Comparison of ENCODE assay signal across 8 cellular contexts in genomic region chr1:24830680-24831272, GRCh38.
A peak's percentile ranks its signal among the peaks of the same experiment; 100 is the strongest.
DNase-seq lines count a peak whose midpoint lies in the region; ATAC-seq, FAIRE-seq and TF ChIP-seq lines count a peak whose summit lies in the region.

No MANE protein-coding gene starts in this region.

- intact Hi-C loops in activated B cell treated with CpG ODN at 0.5 μM for 24 hours (cut with micrococcal nuclease): loop anchor here (2.0 to 5.0 kb wide), 4 partner anchors 82 to 628 kb away; no protein-coding TSS in a partner anchor
- intact Hi-C loops in heart right ventricle (cut with DNase I): loop anchor here in 9 of 10 donors (2.0 kb wide), 3 partner anchors 82 to 142 kb away; partner anchors contain the start of gene CLIC4 (in 1 of the 9)
- intact Hi-C loops in gastrocnemius medialis (cut with DNase I; ENCODE audit: low total_unique reads): loop anchor here (2.0 kb wide), 2 partner anchors 86 to 142 kb away; partner anchors contain the start of gene CLIC4

- ATAC-seq in activated B cell treated with CpG ODN at 0.5 μM for 24 hours (ENCODE audit: low read depth) (peak; percentile 74), heart right ventricle (peak in 7 of 8 donors; percentile 72 to 85 (median 77)), gastrocnemius medialis (peak in 1 of 2 donors; percentile 60), GM18520 (IDR thresholded peaks at IDR 0.05; ENCODE audit: unreplicated experiment) (no peak)

- H3K27ac ChIP-seq in heart right ventricle (peak overlapping the region in 1 of 10 donors; percentile 23), gastrocnemius medialis (no peak overlapping the region)

- TF ChIP-seq CTCF in activated B cell treated with CpG ODN at 0.5 μM for 24 hours (IDR thresholded peaks at IDR 0.05): peak; percentile 51
- peak; percentile 75 to 95 (median 81) for TF ChIP-seq CTCF in heart right ventricle (IDR thresholded peaks at IDR 0.05)
- TF ChIP-seq CTCF in gastrocnemius medialis (IDR thresholded peaks at IDR 0.05 in 4 of 5, conservative IDR thresholded peaks at IDR 0.05 in 1 of 5): peak; percentile 52 to 89 (median 82)

- TF ChIP-seq POLR2A in GM12891 (IDR thresholded peaks at IDR 0.05; ENCODE audit: low read depth, low read length) (no peak), gastrocnemius medialis (IDR thresholded peaks at IDR 0.05) (no peak)

- H3K27me3 ChIP-seq in heart right ventricle (no peaks in the 10 kb centered on the region), gastrocnemius medialis (no peaks in the 10 kb centered on the region)

- no peaks in the 10 kb centered on the region for H3K27me3 Mint-ChIP-seq in activated B cell treated with CpG ODN at 0.5 μM for 24 hours

- in situ Hi-C loops in ACHN (cut with HindIII; ENCODE audit: low pct_ligation_motif_present, low pct_unique_long_range_greater_than_20kb, low sequenced_read_pairs) (no loop called here), gastrocnemius medialis (cut with MboI; ENCODE audit: low sequenced_read_pairs in 4 of 4) (no loop called here)

- CTCF ChIA-PET in activated B cell treated with CpG ODN at 0.5 μM for 24 hours (lab: Charles Lee): interaction anchor here (0.6 to 5.9 kb wide), 37 partner anchors 9 to 680 kb away, joined by 3 to 278 read pairs (median 4); partner anchors contain the start of gene CLIC4

- H3K4me1 Mint-ChIP-seq in activated B cell treated with CpG ODN at 0.5 μM for 24 hours: peaks cover 46% of the 10 kb centered on the region

- H3K36me3 Mint-ChIP-seq in activated B cell treated with CpG ODN at 0.5 μM for 24 hours (ENCODE audit: low read depth): peaks cover 37% of the 10 kb centered on the region

- H3K9me3 ChIP-seq in heart right ventricle (no peaks in the 10 kb centered on the region), gastrocnemius medialis (no peaks in the 10 kb centered on the region)

- H3K4me3 ChIP-seq in heart right ventricle: no peak overlapping the region
- H3K4me3 ChIP-seq in gastrocnemius medialis: no peak overlapping the region

- POLR2A ChIA-PET in activated B cell treated with CpG ODN at 0.5 μM for 24 hours (lab: Charles Lee): interaction anchor here (0.5 to 1.0 kb wide), 5 partner anchors 25 to 142 kb away, joined by 3 to 8 read pairs (median 5); no protein-coding TSS in a partner anchor

- peaks cover 0 to 13% (median 0%) of the 10 kb centered on the region in 9 donors for H3K36me3 ChIP-seq in heart right ventricle
- H3K36me3 ChIP-seq in gastrocnemius medialis: no peaks in the 10 kb centered on the region

- no peaks in the 10 kb centered on the region for H3K9me3 Mint-ChIP-seq in activated B cell treated with CpG ODN at 0.5 μM for 24 hours

- WGBS in heart right ventricle, 2 donors: 55 to 60% methylated on average over 3 of the region's 3 CpGs

- H3K4me3 Mint-ChIP-seq in activated B cell treated with CpG ODN at 0.5 μM for 24 hours: no peak overlapping the region

- no peak overlapping the region for H3K27ac Mint-ChIP-seq in activated B cell treated with CpG ODN at 0.5 μM for 24 hours

- DNase-seq in ACHN: peak; percentile 68
- no peak for DNase-seq in GM12891 (ENCODE audit: insufficient read length, low spot score)
- DNase-seq in NCI-H2029 (lab: John Stamatoyannopoulos, UW): peak; percentile 37
- DNase-seq in activated B cell treated with CpG ODN at 0.5 μM for 24 hours: no peak
- DNase-seq in heart right ventricle: peak in 1 of 2 donors; percentile 19
- DNase-seq in gastrocnemius medialis: no peak
- no peak for DNase-seq in activated effector memory CD4-positive, alpha-beta T cell treated with anti-CD3 and anti-CD28 coated beads, Interleukin-2, amount 50 U/mL, for 16 hours

- FAIRE-seq in GM12891 (lab: Jason Lieb, UNC): peak; percentile 81

- H3K4me1 ChIP-seq in heart right ventricle: peaks cover 3 to 67% (median 61%) of the 10 kb centered on the region in 9 donors
- H3K4me1 ChIP-seq in gastrocnemius medialis: peaks cover 0 to 25% of the 10 kb centered on the region in 2 donors

TF ChIP-seq in GM12891, 5 proteins besides CTCF, POLR2A, EP300 and RAD21:
- no peak for TF ChIP-seq POU2F2 (IDR thresholded peaks at IDR 0.05; ENCODE audit: low read depth, low read length)
- no peak for TF ChIP-seq TAF1 (IDR thresholded peaks at IDR 0.05; ENCODE audit: low read depth, low read length)
- no peak for TF ChIP-seq PAX5 (IDR thresholded peaks at IDR 0.05; ENCODE audit: insufficient read depth, low read length, severe bottlenecking)
- TF ChIP-seq POLR2AphosphoS5 (IDR thresholded peaks at IDR 0.05; ENCODE audit: low read depth, low read length): no peak
- no peak for TF ChIP-seq SPI1 (IDR thresholded peaks at IDR 0.05; ENCODE audit: low read depth, low read length)
TF ChIP-seq in GM12891: peak in this region for 0.

Comparison
In these comparisons a context has a peak if more than half of its experiments do, and no peak if none do; other contexts are left out.
1. DNase-seq: peak in ACHN (single experiment) and NCI-H2029 (single experiment); none in GM12891 (single experiment), activated B cell treated with CpG ODN at 0.5 μM for 24 hours (single experiment), gastrocnemius medialis (0 of 2) and activated effector memory CD4-positive, alpha-beta T cell treated with anti-CD3 and anti-CD28 coated beads, Interleukin-2, amount 50 U/mL, for 16 hours (single experiment).
2. Peak in every context shown above with its lines, with median percentiles within 50 percentile points of each other: CTCF ChIP-seq.